Comparison of ENCODE assay signal across 17 cellular contexts in genomic region chr4:142355417-142355930, GRCh38.
DNase-seq lines count a peak whose midpoint lies in the region; ATAC-seq and TF ChIP-seq lines count a peak whose summit lies in the region.
"Had no signal": no experiment of that assay in that cellular context is flagged by ENCODE, and none has a peak within 500 bp of the region (broad histone marks: within the 10 kb centered on the region; RNA-seq: fewer than 3 reads in every experiment).

No MANE protein-coding gene starts in this region.

- no peaks in the 10 kb centered on the region for H3K9me3 Mint-ChIP-seq in activated naive CD4-positive, alpha-beta T cell treated with anti-CD3 and anti-CD28 coated beads for 36 hours

- H3K4me3 Mint-ChIP-seq in activated naive CD4-positive, alpha-beta T cell treated with anti-CD3 and anti-CD28 coated beads for 36 hours: peak overlapping the region; percentile 54

- CTCF ChIA-PET in activated naive CD4-positive, alpha-beta T cell treated with anti-CD3 and anti-CD28 coated beads for 36 hours (lab: Charles Lee): interaction anchor here (0.6 to 2.7 kb wide), 20 partner anchors 10 to 492 kb away, joined by 3 to 16 read pairs (median 3); no protein-coding TSS in a partner anchor

- H3K27ac Mint-ChIP-seq in activated naive CD4-positive, alpha-beta T cell treated with anti-CD3 and anti-CD28 coated beads for 36 hours: peak overlapping the region; percentile 90

- no peak for DNase-seq in activated naive CD4-positive, alpha-beta T cell treated with anti-CD3 and anti-CD28 coated beads for 36 hours
- DNase-seq in activated naive CD4-positive, alpha-beta T cell treated with Interleukin-2 at 50 U/mL for 16 hours: no peak
- DNase-seq in adrenal gland (no peak), retinal pigment epithelial cell (ENCODE audit: low read depth) (peak; percentile 76), hepatic stellate cell (ENCODE audit: low spot score) (no peak)
- no peak for DNase-seq in stimulated activated CD4-positive, alpha-beta T cell treated with anti-CD3 and anti-CD28 coated beads, Interleukin-4, amount 100 ng/mL, for 4 hours
- DNase-seq: activated CD4-positive, CD25-positive, alpha-beta regulatory T cell; dermis blood vessel endothelial cell; kidney; mesenchymal stem cell; NCI-H1105 treated with DMSO at 0.1 percent for 48 hours; NCI-H2171; NCI-H82; right cardiac atrium had no signal

- 11 to 17% (median 14%) methylated on average over 1 of the region's 1 CpG for WGBS in adrenal gland, 4 donors

- H3K4me3 ChIP-seq in adrenal gland (peak overlapping the region in 1 of 4 donors; percentile 17), retinal pigment epithelial cell (ENCODE audit: low read length) (no peak overlapping the region)
- H3K4me3 ChIP-seq: suprapubic skin had no signal

- H3K9me3 ChIP-seq in KOPT-K1 (ENCODE audit: insufficient read depth, low read length, poor library complexity, severe bottlenecking): no peaks in the 10 kb centered on the region
- no peaks in the 10 kb centered on the region for H3K9me3 ChIP-seq in adrenal gland (replicated peaks in 1 of 3)
- H3K9me3 ChIP-seq: suprapubic skin had no signal

- peaks cover 18 to 48% of the 10 kb centered on the region in 2 donors for H3K4me1 ChIP-seq in adrenal gland (replicated peaks in 1 of 2)

- no peaks in the 10 kb centered on the region for H3K27me3 Mint-ChIP-seq in activated naive CD4-positive, alpha-beta T cell treated with anti-CD3 and anti-CD28 coated beads for 36 hours (ENCODE audit: low read depth)

- H3K27ac ChIP-seq in KOPT-K1 (ENCODE audit: low read depth, low read length, poor library complexity, severe bottlenecking): peak overlapping the region; percentile 2
- H3K27ac ChIP-seq in adrenal gland: peak overlapping the region in 3 of 5 donors; percentile 17 to 76 (median 39)
- H3K27ac ChIP-seq: suprapubic skin had no signal

- no peak for TF ChIP-seq CTCF in adrenal gland (IDR thresholded peaks at IDR 0.05)
- no peak for TF ChIP-seq CTCF in retinal pigment epithelial cell (conservative IDR thresholded peaks at IDR 0.05; ENCODE audit: low read depth, low read length)

- peaks cover 2% of the 10 kb centered on the region for H3K36me3 Mint-ChIP-seq in activated naive CD4-positive, alpha-beta T cell treated with anti-CD3 and anti-CD28 coated beads for 36 hours (ENCODE audit: low read depth)

- no peaks in the 10 kb centered on the region for H3K36me3 ChIP-seq in KOPT-K1 (ENCODE audit: insufficient read depth, low read length)
- H3K36me3 ChIP-seq in adrenal gland (replicated peaks in 1 of 2): no peaks in the 10 kb centered on the region
- H3K36me3 ChIP-seq: suprapubic skin had no signal

- no peak for TF ChIP-seq POLR2A in adrenal gland (IDR thresholded peaks at IDR 0.05)

- peaks cover 92% of the 10 kb centered on the region for H3K4me1 Mint-ChIP-seq in activated naive CD4-positive, alpha-beta T cell treated with anti-CD3 and anti-CD28 coated beads for 36 hours (ENCODE audit: low read depth)

- intact Hi-C loops in activated naive CD4-positive, alpha-beta T cell treated with anti-CD3 and anti-CD28 coated beads for 36 hours (cut with micrococcal nuclease): loop anchor here (1.0 to 10.0 kb wide), 4 partner anchors 72 to 829 kb away; partner anchors contain the start of gene USP38
- intact Hi-C loops in adrenal gland (cut with DNase I): loop anchor here (10.0 kb wide), 3 partner anchors 231 to 489 kb away; partner anchors contain the start of gene INPP4B (in 1 of the 2)

- H3K27me3 ChIP-seq in adrenal gland: no peaks in the 10 kb centered on the region
- H3K27me3 ChIP-seq: suprapubic skin had no signal

- ATAC-seq in HG03135 (IDR thresholded peaks at IDR 0.05; ENCODE audit: unreplicated experiment): no peak
- ATAC-seq: right cardiac atrium had no signal
